20 cellular contexts compared by ENCODE assay signal in the genomic region with DNA sequence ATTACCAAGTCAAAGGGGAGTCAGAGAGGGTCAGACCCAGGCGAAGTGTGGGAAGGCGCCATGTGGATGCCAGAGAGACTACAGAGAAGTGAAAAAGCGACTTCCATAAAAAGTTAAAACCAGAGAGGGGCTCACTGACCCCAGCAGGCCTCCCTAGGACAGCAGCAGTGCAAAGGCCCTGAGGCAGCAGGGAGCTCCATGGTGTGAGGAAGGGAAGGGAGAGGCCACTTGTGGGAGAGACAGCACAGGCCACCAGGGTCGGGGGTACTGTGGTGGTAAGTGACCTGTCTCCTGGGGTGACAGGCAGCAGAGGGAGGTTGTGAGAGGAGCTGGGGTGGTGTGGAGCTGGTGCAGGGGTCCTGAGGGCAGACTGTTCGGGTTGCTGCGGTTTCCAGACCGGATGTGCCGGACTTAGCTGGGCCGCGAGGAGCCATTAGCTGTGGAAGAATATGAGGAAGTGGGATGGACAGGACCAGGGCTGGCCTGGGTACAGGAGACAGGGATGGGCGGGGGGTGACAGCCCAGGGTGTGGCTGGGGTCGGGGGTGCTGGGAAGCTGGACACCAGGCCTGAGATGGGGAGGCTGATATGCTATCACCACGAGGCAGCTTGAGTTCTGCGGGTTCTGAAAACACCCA. TPM values are rescaled to one million over a fixed set of nuclear protein-coding genes. Genes with fewer than 3 reads are reported as not detected.
A peak's percentile ranks its signal among the peaks of the same experiment; 100 is the strongest.
DNase-seq lines count a peak whose midpoint lies in the region; ATAC-seq and TF ChIP-seq lines count a peak whose summit lies in the region.
"Had no signal": no experiment of that assay in that cellular context is flagged by ENCODE, and none has a peak within 500 bp of the region (broad histone marks: within the 10 kb centered on the region; RNA-seq: fewer than 3 reads in every experiment).

No MANE protein-coding gene starts in this region.

- no peak for ATAC-seq in Right ventricle myocardium superior (ENCODE audit: poor library complexity)
- no peak for ATAC-seq in RWPE2 (ENCODE audit: low read depth)
- no peak for ATAC-seq in stimulated activated memory B cell treated with anti-CD40 and anti-IgM and Interleukin-4, amounts not matched to agents 10 μg/mL and 1 μg/mL and 100 μg/mL, for 72 hours
- ATAC-seq: mucosa of descending colon had no signal

- intact Hi-C loops in Right ventricle myocardium superior (cut with DNase I), result no loop called here
- intact Hi-C loops in left ventricle myocardium inferior (cut with micrococcal nuclease), result no loop called here

- no peak for TF ChIP-seq CTCF in left ventricle myocardium inferior (IDR thresholded peaks at IDR 0.05; ENCODE audit: borderline replicate concordance)
- no peak for TF ChIP-seq CTCF in RWPE2 (IDR thresholded peaks at IDR 0.05; ENCODE audit: poor library complexity, severe bottlenecking)
- no peak for TF ChIP-seq CTCF in endothelial cell (IDR thresholded peaks at IDR 0.05; ENCODE audit: unreplicated experiment)

- H3K36me3 ChIP-seq in left ventricle myocardium inferior (peaks cover 78% of the 10 kb centered on the region), RWPE2 (ENCODE audit: low read depth) (peaks cover 41% of the 10 kb centered on the region)

- no peaks in the 10 kb centered on the region for H3K27me3 ChIP-seq in left ventricle myocardium inferior (ENCODE audit: low read depth)
- H3K27me3 ChIP-seq in RWPE2 (ENCODE audit: insufficient read depth, poor library complexity, severe bottlenecking), result no peaks in the 10 kb centered on the region
- H3K27me3 ChIP-seq: esophagus muscularis mucosa, right lobe of liver, transverse colon had no signal

- no peaks in the 10 kb centered on the region for H3K9me3 ChIP-seq in left ventricle myocardium inferior (replicated peaks)
- no peaks in the 10 kb centered on the region for H3K9me3 ChIP-seq in RWPE2 (ENCODE audit: severe bottlenecking)
- H3K9me3 ChIP-seq: esophagus muscularis mucosa, mucosa of descending colon, right lobe of liver, transverse colon had no signal

- H3K27ac ChIP-seq in left ventricle myocardium inferior (replicated peaks) (no peak overlapping the region), RWPE2 (ENCODE audit: poor library complexity, severe bottlenecking) (no peak overlapping the region)
- H3K27ac ChIP-seq: esophagus muscularis mucosa, right lobe of liver, transverse colon had no signal

- peaks cover 2% of the 10 kb centered on the region for H3K4me1 Mint-ChIP-seq in endothelial cell (ENCODE audit: unreplicated experiment)
- peaks cover 7% of the 10 kb centered on the region for H3K4me1 Mint-ChIP-seq in stimulated activated memory B cell treated with anti-CD40 and anti-IgM and Interleukin-4, amounts not matched to agents 10 μg/mL and 1 μg/mL and 100 μg/mL, for 72 hours

- peaks cover 22% of the 10 kb centered on the region for H3K4me1 ChIP-seq in left ventricle myocardium inferior
- H3K4me1 ChIP-seq in RWPE2 (ENCODE audit: insufficient read depth, poor library complexity, severe bottlenecking), result no peaks in the 10 kb centered on the region
- H3K4me1 ChIP-seq: right lobe of liver, transverse colon had no signal

- H3K27me3 Mint-ChIP-seq in endothelial cell (ENCODE audit: unreplicated experiment), result peaks cover 19% of the 10 kb centered on the region
- H3K27me3 Mint-ChIP-seq in stimulated activated memory B cell treated with anti-CD40 and anti-IgM and Interleukin-4, amounts not matched to agents 10 μg/mL and 1 μg/mL and 100 μg/mL, for 72 hours, result no peaks in the 10 kb centered on the region

- H3K9me3 Mint-ChIP-seq in endothelial cell (ENCODE audit: unreplicated experiment), result no peaks in the 10 kb centered on the region
- H3K9me3 Mint-ChIP-seq in stimulated activated memory B cell treated with anti-CD40 and anti-IgM and Interleukin-4, amounts not matched to agents 10 μg/mL and 1 μg/mL and 100 μg/mL, for 72 hours, result no peaks in the 10 kb centered on the region

- H3K4me3 ChIP-seq in left ventricle myocardium inferior, result no peak overlapping the region
- H3K4me3 ChIP-seq in RWPE2 (ENCODE audit: severe bottlenecking), result no peak overlapping the region
- H3K4me3 ChIP-seq: esophagus muscularis mucosa, mucosa of descending colon, right lobe of liver, transverse colon had no signal

- peak; percentile 17 for DNase-seq in Right ventricle myocardium superior
- no peak for DNase-seq in left ventricle myocardium inferior
- DNase-seq in RWPE2 (ENCODE audit: low spot score), result peak; percentile 60
- DNase-seq in endothelial cell (ENCODE audit: low spot score), result no peak
- DNase-seq in putamen (ENCODE audit: low spot score), result no peak
- no peak for DNase-seq in islet precursor cell
- no peak for DNase-seq in germinal center (ENCODE audit: low spot score)
- DNase-seq: anterior cingulate cortex; KG1; MV-4-11; NCI-H1930; NCI-H345; right lobe of liver; stimulated activated CD4-positive, alpha-beta T cell treated with anti-CD3 and anti-CD28 coated beads, Interleukin-15, amount 100 ng/mL, for 24 hours; stimulated activated naive CD4-positive, alpha-beta T cell; transverse colon had no signal

- peak overlapping the region; percentile 77 for H3K4me3 Mint-ChIP-seq in endothelial cell (ENCODE audit: unreplicated experiment)
- no peak overlapping the region for H3K4me3 Mint-ChIP-seq in stimulated activated memory B cell treated with anti-CD40 and anti-IgM and Interleukin-4, amounts not matched to agents 10 μg/mL and 1 μg/mL and 100 μg/mL, for 72 hours

- peaks cover 31% of the 10 kb centered on the region for H3K36me3 Mint-ChIP-seq in endothelial cell (ENCODE audit: low read depth, unreplicated experiment)
- peaks cover 75% of the 10 kb centered on the region for H3K36me3 Mint-ChIP-seq in stimulated activated memory B cell treated with anti-CD40 and anti-IgM and Interleukin-4, amounts not matched to agents 10 μg/mL and 1 μg/mL and 100 μg/mL, for 72 hours

- peak overlapping the region; percentile 87 for H3K27ac Mint-ChIP-seq in endothelial cell (ENCODE audit: unreplicated experiment)
- peak overlapping the region; percentile 19 for H3K27ac Mint-ChIP-seq in stimulated activated memory B cell treated with anti-CD40 and anti-IgM and Interleukin-4, amounts not matched to agents 10 μg/mL and 1 μg/mL and 100 μg/mL, for 72 hours

RNA-seq across cellular contexts. Expression of gene SETD1B, which starts 22.6 kb away (rescaled TPM):
- 8.6 TPM for total RNA-seq in Right ventricle myocardium superior
- 7.9 TPM for total RNA-seq in left ventricle myocardium inferior
- 25.3 TPM for total RNA-seq in endothelial cell (ENCODE audit: unreplicated experiment)

RNA-seq across cellular contexts. Expression of gene HPD, which starts 32.2 kb away (rescaled TPM):
- total RNA-seq in Right ventricle myocardium superior, result 2.7 TPM
- total RNA-seq in left ventricle myocardium inferior, result 1.3 TPM
- not detected for total RNA-seq in endothelial cell (ENCODE audit: unreplicated experiment)
- total RNA-seq: osteocyte had no signal

RNA-seq across cellular contexts. Expression of gene RHOF, which starts 32.9 kb away (rescaled TPM):
- 41.8 TPM for total RNA-seq in Right ventricle myocardium superior
- 44.3 TPM for total RNA-seq in left ventricle myocardium inferior
- total RNA-seq in endothelial cell (ENCODE audit: unreplicated experiment), result 25.7 TPM

Comparison
In these comparisons a context has a peak if more than half of its experiments do, and no peak if none do; other contexts are left out.
1. DNase-seq: peak in Right ventricle myocardium superior (single experiment) and RWPE2 (single experiment); none in left ventricle myocardium inferior (single experiment), endothelial cell (single experiment), putamen (single experiment), islet precursor cell (single experiment) and germinal center (single experiment).